In genomic region chr1:90836345-90836679, GRCh38 we compare ENCODE assay signal across 10 cellular contexts.
DNase-seq lines count a peak whose midpoint lies in the region; ATAC-seq and TF ChIP-seq lines count a peak whose summit lies in the region.
"Had no signal": no experiment of that assay in that cellular context is flagged by ENCODE, and none has a peak within 500 bp of the region (broad histone marks: within the 10 kb centered on the region; RNA-seq: fewer than 3 reads in every experiment).

No MANE protein-coding gene starts in this region.

- ATAC-seq in activated CD8-positive, alpha-beta T cell treated with anti-CD3 and anti-CD28 coated beads for 36 hours, result no peak

- H3K9me3 ChIP-seq in HUES48 (ENCODE audit: control insufficient read depth, insufficient read depth, low read length) (no peaks in the 10 kb centered on the region), iPS-18a (ENCODE audit: control insufficient read depth, low read depth, low read length) (no peaks in the 10 kb centered on the region), skeletal muscle tissue (ENCODE audit: control insufficient read depth in 3 of 3, low read length in 3 of 3) (no peaks in the 10 kb centered on the region)

- H3K4me1 ChIP-seq in HUES48 (ENCODE audit: control insufficient read depth, insufficient read depth, low read length), result peaks cover 72% of the 10 kb centered on the region
- H3K4me1 ChIP-seq in iPS-18a (ENCODE audit: control insufficient read depth, low read depth, low read length), result peaks cover 71% of the 10 kb centered on the region
- peaks cover 9 to 10% (median 10%) of the 10 kb centered on the region in 3 donors for H3K4me1 ChIP-seq in skeletal muscle tissue (ENCODE audit: control insufficient read depth in 3 of 3, insufficient read depth in 3 of 3, low read length in 3 of 3)

- H3K36me3 Mint-ChIP-seq in brain, result peaks cover 8% of the 10 kb centered on the region
- no peaks in the 10 kb centered on the region for H3K36me3 Mint-ChIP-seq in activated CD8-positive, alpha-beta T cell treated with anti-CD3 and anti-CD28 coated beads for 36 hours (ENCODE audit: low read depth)

- CTCF ChIA-PET in activated CD8-positive, alpha-beta T cell treated with anti-CD3 and anti-CD28 coated beads for 36 hours (lab: Charles Lee), result no interaction called here

- peaks cover 98% of the 10 kb centered on the region for H3K27me3 Mint-ChIP-seq in brain
- H3K27me3 Mint-ChIP-seq in activated CD8-positive, alpha-beta T cell treated with anti-CD3 and anti-CD28 coated beads for 36 hours, result peaks cover 84% of the 10 kb centered on the region

- peaks cover 97% of the 10 kb centered on the region for H3K27me3 ChIP-seq in HUES48 (ENCODE audit: control insufficient read depth, insufficient read depth, low read length)
- H3K27me3 ChIP-seq in iPS-18a (ENCODE audit: control insufficient read depth, insufficient read depth, low read length), result peaks cover 96% of the 10 kb centered on the region
- H3K27me3 ChIP-seq in skeletal muscle tissue (ENCODE audit: control insufficient read depth in 3 of 3, insufficient read depth in 3 of 3, low read length in 3 of 3), result peaks cover 38 to 46% (median 46%) of the 10 kb centered on the region in 3 donors

- no peak for DNase-seq in activated CD8-positive, alpha-beta T cell treated with anti-CD3 and anti-CD28 coated beads for 36 hours
- DNase-seq in NK-92 (lab: John Stamatoyannopoulos, UW; ENCODE audit: unreplicated experiment), result no peak
- no peak for DNase-seq in NCI-H146 (lab: John Stamatoyannopoulos, UW)
- DNase-seq in NOMO-1 treated with DMSO at 0.1 percent for 48 hours (lab: John Stamatoyannopoulos, UW; ENCODE audit: unreplicated experiment), result no peak
- DNase-seq: NCI-H187 had no signal

- POLR2A ChIA-PET in activated CD8-positive, alpha-beta T cell treated with anti-CD3 and anti-CD28 coated beads for 36 hours (lab: Charles Lee), result no interaction called here

- H3K27ac ChIP-seq in HUES48 (ENCODE audit: low read depth, low read length) (no peak overlapping the region), iPS-18a (ENCODE audit: low read length) (no peak overlapping the region), skeletal muscle tissue (ENCODE audit: low read depth, low read length) (no peak overlapping the region)

- H3K4me1 Mint-ChIP-seq in brain, result peaks cover 46% of the 10 kb centered on the region
- peaks cover 17% of the 10 kb centered on the region for H3K4me1 Mint-ChIP-seq in activated CD8-positive, alpha-beta T cell treated with anti-CD3 and anti-CD28 coated beads for 36 hours (ENCODE audit: low read depth)

- intact Hi-C loops in activated CD8-positive, alpha-beta T cell treated with anti-CD3 and anti-CD28 coated beads for 36 hours (cut with micrococcal nuclease), result loop anchor here (5.0 kb wide), 1 partner anchor 109 kb away; no protein-coding TSS in a partner anchor

- H3K36me3 ChIP-seq in HUES48 (ENCODE audit: control insufficient read depth, insufficient read depth, low read length), result no peaks in the 10 kb centered on the region
- H3K36me3 ChIP-seq in iPS-18a (ENCODE audit: control insufficient read depth, low read depth, low read length), result no peaks in the 10 kb centered on the region
- H3K36me3 ChIP-seq in skeletal muscle tissue (ENCODE audit: control insufficient read depth in 3 of 3, insufficient read depth in 3 of 3, low read length in 3 of 3), result no peaks in the 10 kb centered on the region

- no peak for TF ChIP-seq CTCF in brain (conservative IDR thresholded peaks at IDR 0.05)
- no peak for TF ChIP-seq CTCF in activated CD8-positive, alpha-beta T cell treated with anti-CD3 and anti-CD28 coated beads for 36 hours (IDR thresholded peaks at IDR 0.05)

- peak overlapping the region; percentile 7 to 71 (median 49) for H3K4me3 Mint-ChIP-seq in brain
- no peak overlapping the region for H3K4me3 Mint-ChIP-seq in activated CD8-positive, alpha-beta T cell treated with anti-CD3 and anti-CD28 coated beads for 36 hours

- H3K4me3 ChIP-seq in HUES48 (ENCODE audit: low read depth, low read length), result peak overlapping the region; percentile 57
- peak overlapping the region; percentile 14 for H3K4me3 ChIP-seq in iPS-18a (ENCODE audit: low read length)
- H3K4me3 ChIP-seq in skeletal muscle tissue (ENCODE audit: low read length in 3 of 3), result peak overlapping the region; percentile 46 to 60 (median 59)

- peak overlapping the region in 1 of 5 experiments; percentile 60 for H3K27ac Mint-ChIP-seq in brain
- no peak overlapping the region for H3K27ac Mint-ChIP-seq in activated CD8-positive, alpha-beta T cell treated with anti-CD3 and anti-CD28 coated beads for 36 hours
- H3K27ac Mint-ChIP-seq: activated T-helper 2 cell treated with anti-CD3 and anti-CD28 coated beads, Interferon-gamma antibody, Interleukin-2, Interleukin-4, amounts not matched to agents 10 μg/mL and 5 μg/mL and 100 μg/mL, durations not matched to agents 14 hours and 24 hours and 36 hours had no signal

- H3K9ac ChIP-seq in HUES48 (ENCODE audit: low read depth, low read length) (no peak overlapping the region), iPS-18a (ENCODE audit: low read length) (no peak overlapping the region), skeletal muscle tissue (ENCODE audit: low read depth in 1 of 3, low read length in 3 of 3) (peak overlapping the region in 1 of 3 donors; percentile 47)

- H3K9me3 Mint-ChIP-seq in brain, result peaks cover 0 to 6% (median 3%) of the 10 kb centered on the region in 5 experiments
- H3K9me3 Mint-ChIP-seq in activated CD8-positive, alpha-beta T cell treated with anti-CD3 and anti-CD28 coated beads for 36 hours, result no peaks in the 10 kb centered on the region
- H3K9me3 Mint-ChIP-seq: activated T-helper 2 cell treated with anti-CD3 and anti-CD28 coated beads, Interferon-gamma antibody, Interleukin-2, Interleukin-4, amounts not matched to agents 10 μg/mL and 5 μg/mL and 100 μg/mL, durations not matched to agents 14 hours and 24 hours and 36 hours had no signal
